In genomic region chr17:29758255-29758654, GRCh38 we compare ENCODE assay signal across 14 cellular contexts.
A peak's percentile ranks its signal among the peaks of the same experiment; 100 is the strongest.
DNase-seq lines count a peak whose midpoint lies in the region; ATAC-seq and TF ChIP-seq lines count a peak whose summit lies in the region.
"Had no signal": no experiment of that assay in that cellular context is flagged by ENCODE, and none has a peak within 500 bp of the region (broad histone marks: within the 10 kb centered on the region; RNA-seq: fewer than 3 reads in every experiment).

No MANE protein-coding gene starts in this region.

- intact Hi-C loops in CD4-positive, alpha-beta T cell (cut with DNase I, micrococcal nuclease), result no loop called here

- H3K36me3 Mint-ChIP-seq in CD4-positive, alpha-beta T cell (ENCODE audit: low read depth), result peaks cover 38% of the 10 kb centered on the region
- H3K36me3 Mint-ChIP-seq in IgD-negative memory B cell, result peaks cover 3% of the 10 kb centered on the region
- peaks cover 10% of the 10 kb centered on the region for H3K36me3 Mint-ChIP-seq in activated naive CD8-positive, alpha-beta T cell treated with anti-CD3 and anti-CD28 coated beads, Interleukin-2, amount 10 ng/mL, durations not matched to agents 7 days and 5 days
- H3K36me3 Mint-ChIP-seq in natural killer cell treated with Interleukin-12 subunit alpha and Interleukin-12 subunit beta and Interleukin-15 and Interleukin-18, amount 100 ng/mL, for 72 hours, result no peaks in the 10 kb centered on the region

- H3K27me3 ChIP-seq in CD4-positive, alpha-beta T cell (ENCODE audit: control insufficient read depth, insufficient read depth, low read length), result no peaks in the 10 kb centered on the region

- POLR2A ChIA-PET in CD4-positive, alpha-beta T cell (lab: Charles Lee), result interaction anchor here (0.6 to 4.1 kb wide), 3 partner anchors 11 to 53 kb away, joined by 4 to 97 read pairs (median 4); no protein-coding TSS in a partner anchor
- POLR2A ChIA-PET in activated naive CD8-positive, alpha-beta T cell treated with anti-CD3 and anti-CD28 coated beads, Interleukin-2, amount 10 ng/mL, durations not matched to agents 7 days and 5 days (lab: Charles Lee), result no interaction called here

- peaks cover 51% of the 10 kb centered on the region for H3K4me1 Mint-ChIP-seq in CD4-positive, alpha-beta T cell (ENCODE audit: low read depth)
- H3K4me1 Mint-ChIP-seq in IgD-negative memory B cell, result peaks cover 24 to 30% (median 27%) of the 10 kb centered on the region in 3 donors
- peaks cover 24% of the 10 kb centered on the region for H3K4me1 Mint-ChIP-seq in activated naive CD8-positive, alpha-beta T cell treated with anti-CD3 and anti-CD28 coated beads, Interleukin-2, amount 10 ng/mL, durations not matched to agents 7 days and 5 days
- peaks cover 21 to 28% of the 10 kb centered on the region in 2 donors for H3K4me1 Mint-ChIP-seq in natural killer cell treated with Interleukin-12 subunit alpha and Interleukin-12 subunit beta and Interleukin-15 and Interleukin-18, amount 100 ng/mL, for 72 hours (ENCODE audit: low read depth in 2 of 2)

- H3K9me3 Mint-ChIP-seq in CD4-positive, alpha-beta T cell, result no peaks in the 10 kb centered on the region
- H3K9me3 Mint-ChIP-seq in IgD-negative memory B cell, result no peaks in the 10 kb centered on the region
- no peaks in the 10 kb centered on the region for H3K9me3 Mint-ChIP-seq in activated naive CD8-positive, alpha-beta T cell treated with anti-CD3 and anti-CD28 coated beads, Interleukin-2, amount 10 ng/mL, durations not matched to agents 7 days and 5 days
- H3K9me3 Mint-ChIP-seq in natural killer cell treated with Interleukin-12 subunit alpha and Interleukin-12 subunit beta and Interleukin-15 and Interleukin-18, amount 100 ng/mL, for 72 hours, result no peaks in the 10 kb centered on the region
- H3K9me3 Mint-ChIP-seq: neural crest cell had no signal

- TF ChIP-seq CTCF in CD4-positive, alpha-beta T cell (IDR thresholded peaks at IDR 0.05), result no peak
- no peak for TF ChIP-seq CTCF in omental fat pad (IDR thresholded peaks at IDR 0.05)

- no peak overlapping the region for H3K27ac ChIP-seq in CD4-positive, alpha-beta T cell (ENCODE audit: low read depth, low read length)

- H3K27me3 Mint-ChIP-seq in CD4-positive, alpha-beta T cell, result no peaks in the 10 kb centered on the region
- no peaks in the 10 kb centered on the region for H3K27me3 Mint-ChIP-seq in IgD-negative memory B cell
- H3K27me3 Mint-ChIP-seq in activated naive CD8-positive, alpha-beta T cell treated with anti-CD3 and anti-CD28 coated beads, Interleukin-2, amount 10 ng/mL, durations not matched to agents 7 days and 5 days, result no peaks in the 10 kb centered on the region
- H3K27me3 Mint-ChIP-seq in natural killer cell treated with Interleukin-12 subunit alpha and Interleukin-12 subunit beta and Interleukin-15 and Interleukin-18, amount 100 ng/mL, for 72 hours, result no peaks in the 10 kb centered on the region

- ATAC-seq in CD4-positive, alpha-beta T cell (ENCODE audit: poor library complexity), result no peak
- no peak for ATAC-seq in activated naive CD8-positive, alpha-beta T cell treated with anti-CD3 and anti-CD28 coated beads, Interleukin-2, amount 10 ng/mL, durations not matched to agents 7 days and 5 days (ENCODE audit: low read depth)
- no peak for ATAC-seq in natural killer cell treated with Interleukin-12 subunit alpha and Interleukin-12 subunit beta and Interleukin-15 and Interleukin-18, amount 100 ng/mL, for 72 hours
- ATAC-seq in omental fat pad (ENCODE audit: low FRiP score) (no peak), HG03108 (IDR thresholded peaks at IDR 0.05; ENCODE audit: unreplicated experiment) (no peak)
- ATAC-seq: PC-3 had no signal

- H3K9me3 ChIP-seq in CD4-positive, alpha-beta T cell (ENCODE audit: control insufficient read depth, low read length), result no peaks in the 10 kb centered on the region

- H3K4me3 Mint-ChIP-seq in CD4-positive, alpha-beta T cell, result peak overlapping the region; percentile 86
- peak overlapping the region; percentile 58 to 87 (median 84) for H3K4me3 Mint-ChIP-seq in IgD-negative memory B cell
- peak overlapping the region; percentile 84 for H3K4me3 Mint-ChIP-seq in activated naive CD8-positive, alpha-beta T cell treated with anti-CD3 and anti-CD28 coated beads, Interleukin-2, amount 10 ng/mL, durations not matched to agents 7 days and 5 days
- peak overlapping the region; percentile 69 for H3K4me3 Mint-ChIP-seq in natural killer cell treated with Interleukin-12 subunit alpha and Interleukin-12 subunit beta and Interleukin-15 and Interleukin-18, amount 100 ng/mL, for 72 hours
- H3K4me3 Mint-ChIP-seq: neural crest cell had no signal

- DNase-seq in CD4-positive, alpha-beta T cell, result no peak
- DNase-seq in activated naive CD8-positive, alpha-beta T cell treated with anti-CD3 and anti-CD28 coated beads, Interleukin-2, amount 10 ng/mL, durations not matched to agents 7 days and 5 days, result no peak
- DNase-seq in natural killer cell treated with Interleukin-12 subunit alpha and Interleukin-12 subunit beta and Interleukin-15 and Interleukin-18, amount 100 ng/mL, for 72 hours (ENCODE audit: low spot score), result no peak
- DNase-seq in omental fat pad (ENCODE audit: low spot score), result no peak
- no peak for DNase-seq in NCI-H128 (lab: John Stamatoyannopoulos, UW; ENCODE audit: unreplicated experiment)
- DNase-seq: amniotic stem cell, NCI-H187, NCI-H510A treated with DMSO at 0.1 percent for 48 hours, PC-3, retina, substantia nigra had no signal

- peak overlapping the region; percentile 62 for H3K27ac Mint-ChIP-seq in CD4-positive, alpha-beta T cell
- H3K27ac Mint-ChIP-seq in IgD-negative memory B cell, result peak overlapping the region; percentile 18 to 72 (median 25)
- no peak overlapping the region for H3K27ac Mint-ChIP-seq in activated naive CD8-positive, alpha-beta T cell treated with anti-CD3 and anti-CD28 coated beads, Interleukin-2, amount 10 ng/mL, durations not matched to agents 7 days and 5 days
- peak overlapping the region; percentile 9 to 15 for H3K27ac Mint-ChIP-seq in natural killer cell treated with Interleukin-12 subunit alpha and Interleukin-12 subunit beta and Interleukin-15 and Interleukin-18, amount 100 ng/mL, for 72 hours

- CTCF ChIA-PET in CD4-positive, alpha-beta T cell (lab: Charles Lee), result interaction anchor here (0.8 to 4.7 kb wide), 2 partner anchors 21 to 52 kb away, joined by 3 to 21 read pairs; no protein-coding TSS in a partner anchor
